ENCODE assay signal across 16 cellular contexts in the genomic region with DNA sequence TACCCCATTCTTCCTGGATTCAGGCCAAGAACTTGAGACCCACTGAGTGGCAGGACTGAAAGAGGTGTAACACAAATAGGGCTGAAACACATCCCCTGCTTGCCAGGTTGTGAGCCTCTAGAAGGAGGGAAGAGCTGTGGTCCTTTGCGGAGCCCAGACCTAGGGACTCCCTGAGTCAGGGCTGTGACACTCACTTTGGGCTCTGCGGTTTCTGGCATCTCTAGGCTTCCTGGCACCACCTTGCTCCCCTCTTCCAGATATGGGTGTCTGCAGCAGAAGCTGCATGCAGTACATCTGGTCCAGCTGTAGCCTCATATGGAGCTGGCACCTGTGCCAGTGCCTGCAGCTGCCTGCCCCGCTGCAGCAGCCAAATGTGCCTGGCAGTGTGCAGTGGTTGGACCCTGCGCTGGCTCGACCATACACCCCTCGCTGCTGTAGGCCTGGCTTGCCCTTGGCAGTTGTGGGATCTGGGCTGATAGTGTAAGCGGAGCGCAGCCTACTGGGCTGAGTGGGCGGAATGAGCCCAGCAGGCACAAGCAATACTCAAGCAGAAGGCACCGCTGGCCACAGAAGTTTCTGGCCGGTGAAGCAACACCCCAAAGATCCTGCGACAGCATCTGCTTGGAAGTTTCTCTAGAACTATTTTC.
DNase-seq lines count a peak whose midpoint lies in the region; ATAC-seq and TF ChIP-seq lines count a peak whose summit lies in the region.
"Had no signal": no experiment of that assay in that cellular context is flagged by ENCODE, and none has a peak within 500 bp of the region (broad histone marks: within the 10 kb centered on the region; RNA-seq: fewer than 3 reads in every experiment).

No MANE protein-coding gene starts in this region.

- POLR2A ChIA-PET in MCF 10A (lab: Yijun Ruan, JAX): interaction anchor here (0.6 to 2.2 kb wide), 4 partner anchors 12 to 563 kb away, joined by 3 to 15 read pairs (median 4); no protein-coding TSS in a partner anchor
- POLR2A ChIA-PET in CD8-positive, alpha-beta T cell (lab: Charles Lee): no interaction called here

- TF ChIP-seq CTCF in MCF 10A (IDR thresholded peaks at IDR 0.05; ENCODE audit: unreplicated experiment) (no peak), breast epithelium (IDR thresholded peaks at IDR 0.05) (no peak), upper lobe of right lung (IDR thresholded peaks at IDR 0.05) (no peak)
- no peak for TF ChIP-seq CTCF in CD8-positive, alpha-beta T cell (IDR thresholded peaks at IDR 0.05)

- H3K27me3 ChIP-seq in breast epithelium (no peaks in the 10 kb centered on the region), adipocyte (replicated peaks; ENCODE audit: control insufficient read depth, insufficient read depth, low read length) (no peaks in the 10 kb centered on the region), upper lobe of right lung (no peaks in the 10 kb centered on the region), H7 (ENCODE audit: control insufficient read depth, insufficient read depth, low read length) (no peaks in the 10 kb centered on the region)
- no peaks in the 10 kb centered on the region for H3K27me3 ChIP-seq in CD8-positive, alpha-beta T cell (ENCODE audit: insufficient read depth, low read length)
- H3K27me3 ChIP-seq: hepatocyte, ovary, vagina had no signal

- BruUV-seq in MCF 10A (replicated peaks; lab: Mats Ljungman, UMichigan): no TSS peak

- no peak overlapping the region for H3K4me3 Mint-ChIP-seq in MCF 10A (ENCODE audit: unreplicated experiment)
- H3K4me3 Mint-ChIP-seq in CD8-positive, alpha-beta T cell: no peak overlapping the region

- CTCF ChIA-PET in MCF 10A (lab: Yijun Ruan, JAX): interaction anchor here (0.7 to 2.0 kb wide), 6 partner anchors 11 to 298 kb away, joined by 3 to 6 read pairs (median 4); a partner anchor contains a TSS
- CTCF ChIA-PET in CD8-positive, alpha-beta T cell (lab: Charles Lee): no interaction called here

- peak; percentile 46 for ATAC-seq in upper lobe of right lung
- no peak for ATAC-seq in CD8-positive, alpha-beta T cell
- ATAC-seq: HCT116 had no signal

- H3K4me1 Mint-ChIP-seq in MCF 10A (ENCODE audit: insufficient read depth, unreplicated experiment): peaks cover 26% of the 10 kb centered on the region
- no peaks in the 10 kb centered on the region for H3K4me1 Mint-ChIP-seq in CD8-positive, alpha-beta T cell (ENCODE audit: low read depth)

- intact Hi-C loops in MCF 10A (cut with micrococcal nuclease): loop anchor here (10.0 kb wide), 1 partner anchor 286 kb away; a partner anchor contains a TSS
- intact Hi-C loops in breast epithelium (cut with DNase I; ENCODE audit: low total_unique reads): no loop called here
- intact Hi-C loops in upper lobe of right lung (cut with DNase I): no loop called here
- intact Hi-C loops in CD8-positive, alpha-beta T cell (cut with DNase I, micrococcal nuclease): no loop called here

- H3K4me3 ChIP-seq in breast epithelium: no peak overlapping the region
- H3K4me3 ChIP-seq in adipocyte (ENCODE audit: low read length): no peak overlapping the region
- H3K4me3 ChIP-seq in upper lobe of right lung: no peak overlapping the region
- H3K4me3 ChIP-seq in H7 (ENCODE audit: insufficient read depth, low read depth, low read length): no peak overlapping the region
- no peak overlapping the region for H3K4me3 ChIP-seq in CD8-positive, alpha-beta T cell (ENCODE audit: low read depth, low read length)
- H3K4me3 ChIP-seq: hepatocyte, ovary, vagina had no signal

- no peaks in the 10 kb centered on the region for H3K36me3 ChIP-seq in breast epithelium
- no peaks in the 10 kb centered on the region for H3K36me3 ChIP-seq in adipocyte (ENCODE audit: control insufficient read depth, insufficient read depth, low read length, severe bottlenecking)
- H3K36me3 ChIP-seq in upper lobe of right lung: no peaks in the 10 kb centered on the region
- H3K36me3 ChIP-seq in H7 (replicated peaks; ENCODE audit: control insufficient read depth, insufficient read depth, low read length): no peaks in the 10 kb centered on the region
- H3K36me3 ChIP-seq in CD8-positive, alpha-beta T cell (ENCODE audit: insufficient read depth, low read length): no peaks in the 10 kb centered on the region
- H3K36me3 ChIP-seq: ovary, vagina had no signal

- H3K27ac ChIP-seq in breast epithelium (peak overlapping the region in 1 of 2 donors; percentile 16), upper lobe of right lung (no peak overlapping the region)
- H3K27ac ChIP-seq in CD8-positive, alpha-beta T cell (ENCODE audit: low read depth, low read length): no peak overlapping the region
- H3K27ac ChIP-seq: hepatocyte, ovary, vagina had no signal

- H3K4me1 ChIP-seq in breast epithelium: peaks cover 0 to 5% of the 10 kb centered on the region in 2 donors
- H3K4me1 ChIP-seq in adipocyte (ENCODE audit: control insufficient read depth, insufficient read depth, low read length): peaks cover 13% of the 10 kb centered on the region
- H3K4me1 ChIP-seq in upper lobe of right lung: no peaks in the 10 kb centered on the region
- H3K4me1 ChIP-seq in CD8-positive, alpha-beta T cell (ENCODE audit: insufficient read depth, low read length): no peaks in the 10 kb centered on the region
- H3K4me1 ChIP-seq: vagina had no signal

- H3K27me3 Mint-ChIP-seq in MCF 10A (ENCODE audit: insufficient read depth, unreplicated experiment): no peaks in the 10 kb centered on the region
- H3K27me3 Mint-ChIP-seq in CD8-positive, alpha-beta T cell (ENCODE audit: low read depth): no peaks in the 10 kb centered on the region

- H3K9me3 ChIP-seq in breast epithelium (no peaks in the 10 kb centered on the region), adipocyte (ENCODE audit: control insufficient read depth, low read length) (no peaks in the 10 kb centered on the region), upper lobe of right lung (no peaks in the 10 kb centered on the region)
- H3K9me3 ChIP-seq in CD8-positive, alpha-beta T cell (ENCODE audit: low read length): no peaks in the 10 kb centered on the region
- H3K9me3 ChIP-seq: ovary, vagina had no signal

- H3K36me3 Mint-ChIP-seq in MCF 10A (ENCODE audit: insufficient read depth, unreplicated experiment): no peaks in the 10 kb centered on the region
- H3K36me3 Mint-ChIP-seq in CD8-positive, alpha-beta T cell: no peaks in the 10 kb centered on the region

- H3K27ac Mint-ChIP-seq in MCF 10A (ENCODE audit: low read depth, unreplicated experiment): peak overlapping the region; percentile 77
- no peak overlapping the region for H3K27ac Mint-ChIP-seq in CD8-positive, alpha-beta T cell

- no peak overlapping the region for H3K9ac ChIP-seq in adipocyte (ENCODE audit: low read length)

- DNase-seq in MCF 10A (ENCODE audit: unreplicated experiment): peak; percentile 56
- DNase-seq in breast epithelium (ENCODE audit: low spot score in 2 of 2): no peak
- peak; percentile 29 for DNase-seq in adipocyte (ENCODE audit: low read depth)
- DNase-seq in iris pigment epithelial cell (ENCODE audit: low read depth): peak; percentile 21
- no peak for DNase-seq in upper lobe of right lung
- DNase-seq in H7: no peak
- DNase-seq in stimulated activated CD8-positive, alpha-beta memory T cell treated with anti-CD3 and anti-CD28 coated beads, Interleukin-4, amount 100 ng/mL, for 48 hours: no peak
- DNase-seq in CD8-positive, alpha-beta T cell: no peak
- DNase-seq: activated CD4-positive, CD25-positive, alpha-beta regulatory T cell; anterior cingulate cortex; effector CD4-positive, alpha-beta T cell; NCI-H1436 treated with DMSO at 0.1 percent for 48 hours; ovary had no signal

- H3K9me3 Mint-ChIP-seq in MCF 10A (ENCODE audit: unreplicated experiment): no peaks in the 10 kb centered on the region
- H3K9me3 Mint-ChIP-seq in CD8-positive, alpha-beta T cell: no peaks in the 10 kb centered on the region

- TF ChIP-seq POLR2A in breast epithelium (IDR thresholded peaks at IDR 0.05): no peak

Comparison
In these comparisons a context has a peak if more than half of its experiments do, and no peak if none do; other contexts are left out.
1. DNase-seq: peak in MCF 10A (single experiment), adipocyte (single experiment) and iris pigment epithelial cell (single experiment); none in breast epithelium (0 of 2), upper lobe of right lung (single experiment), H7 (single experiment), stimulated activated CD8-positive, alpha-beta memory T cell treated with anti-CD3 and anti-CD28 coated beads, Interleukin-4, amount 100 ng/mL, for 48 hours (single experiment) and CD8-positive, alpha-beta T cell (0 of 7).